7 cellular contexts compared by ENCODE assay signal in the genomic region with DNA sequence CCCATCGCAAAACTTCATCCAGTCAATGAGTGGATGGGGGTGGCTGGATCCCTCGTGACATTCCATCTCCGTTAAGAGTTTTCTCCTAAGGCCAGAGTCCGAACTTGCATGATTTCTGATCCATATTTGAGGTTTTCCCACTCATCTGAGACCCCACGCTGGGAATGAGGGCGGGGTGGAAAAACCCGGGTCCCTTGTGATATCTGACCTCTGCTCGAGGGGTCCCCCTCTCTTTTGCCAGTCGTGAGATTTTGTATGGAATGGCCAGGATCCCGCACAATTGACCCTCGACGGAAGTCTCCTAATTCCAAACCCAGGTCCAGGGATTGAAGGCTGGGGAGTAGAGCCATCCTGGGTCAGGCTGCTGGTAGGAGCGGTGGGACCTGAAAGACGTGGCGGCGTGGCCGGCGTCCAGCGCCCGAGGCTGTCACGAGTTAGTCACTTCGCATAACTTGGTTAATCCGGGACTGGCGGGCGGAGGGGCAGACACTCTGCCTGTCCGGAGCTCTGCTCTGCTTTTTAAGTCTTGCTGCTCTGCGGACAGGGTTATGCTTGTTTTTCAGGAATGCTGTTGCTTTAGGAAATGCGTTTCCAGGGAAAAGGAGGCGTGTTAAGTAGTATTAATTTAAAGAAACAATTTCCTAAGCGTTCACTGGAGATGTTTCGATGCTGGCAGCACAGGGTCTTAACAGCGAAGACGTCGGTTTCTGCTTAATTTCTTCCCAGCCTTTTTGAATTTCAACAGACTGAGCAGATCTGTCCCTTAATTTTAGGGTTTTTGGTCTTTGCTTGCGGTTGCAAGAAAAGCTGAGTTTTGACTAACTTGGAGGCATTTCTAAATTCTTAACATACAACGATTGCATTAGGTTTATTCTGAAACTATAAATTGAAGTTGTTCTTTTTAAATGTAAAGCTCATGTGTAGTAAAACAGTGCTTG. TPM values are rescaled to one million over a fixed set of nuclear protein-coding genes. Genes with fewer than 3 reads are reported as not detected.
DNase-seq lines count a peak whose midpoint lies in the region; ATAC-seq and TF ChIP-seq lines count a peak whose summit lies in the region.

No MANE protein-coding gene starts in this region.

- peak overlapping the region; percentile 99 for H3K4me3 ChIP-seq in SJCRH30

- H3K27me3 ChIP-seq in SJCRH30 = no peaks in the 10 kb centered on the region

- H3K4me1 ChIP-seq in SJCRH30 = peaks cover 7% of the 10 kb centered on the region; the same call in 1 of the 2 replicates

- ATAC-seq in HG02885 (IDR thresholded peaks at IDR 0.05; ENCODE audit: poor library complexity, unreplicated experiment) (peak; percentile 45), left cardiac atrium (peak; percentile 80 to 82)

- peak overlapping the region; percentile 65 for H3K27ac ChIP-seq in SJCRH30

- TF ChIP-seq CTCF in GM13976 (IDR thresholded peaks at IDR 0.05; ENCODE audit: borderline replicate concordance, control extremely low read depth, extremely low read depth, insufficient read depth, missing control alignments) = no peak

- intact Hi-C loops in left cardiac atrium (cut with DNase I) = no loop called here

- in situ Hi-C loops in GM13976 (cut with MboI; ENCODE audit: low sequenced_read_pairs, unreplicated experiment) = no loop called here

- no peaks in the 10 kb centered on the region for H3K9me3 ChIP-seq in SJCRH30 (replicated peaks)

- peak; percentile 60 for DNase-seq in GM13976 (ENCODE audit: low spot score)
- peak; percentile 69 to 77 for DNase-seq in SJCRH30
- DNase-seq in amniotic stem cell (lab: John Stamatoyannopoulos, UW) = peak; percentile 57
- peak; percentile 89 for DNase-seq in left cardiac atrium
- DNase-seq in pons (ENCODE audit: low spot score) = peak; percentile 72
- DNase-seq in NCI-H2029 (lab: John Stamatoyannopoulos, UW) = no peak

- no peaks in the 10 kb centered on the region for H3K36me3 ChIP-seq in SJCRH30

RNA-seq across cellular contexts. Expression of gene GOLGA4, which starts 1.0 kb away (rescaled TPM):
- 36.2 and 41.2 TPM in 2 replicates for total RNA-seq in SJCRH30 (2014; rRNA removed; shearing (Covaris generic))
- 100 to 1,000 TPM; 146 to 170 TPM for total RNA-seq in left cardiac atrium
